1 cellular context compared by ENCODE assay signal in genomic region chr17:45320931-45321461, GRCh38.
TF ChIP-seq lines count a peak whose summit lies in the region.

No MANE protein-coding gene starts in this region.

TF ChIP-seq in K562, 482 proteins besides CTCF, POLR2A, EP300 and RAD21 (continued from another document):
- peak; percentile 98 for TF ChIP-seq ATF3 (IDR thresholded peaks at IDR 0.05)
- TF ChIP-seq ATF3 (CRISPR knock-in tag; conservative IDR thresholded peaks at IDR 0.05) = peak; percentile 78; the same call in 1 of the 2 replicates
- TF ChIP-seq NCOA1 (IDR thresholded peaks at IDR 0.05; ENCODE audit: low read depth) = no peak
- peak; percentile 93 for TF ChIP-seq MAFG (tag; conservative IDR thresholded peaks at IDR 0.05)
- TF ChIP-seq NFRKB (IDR thresholded peaks at IDR 0.05; ENCODE audit: low read depth) = no peak
- TF ChIP-seq TEAD4 (IDR thresholded peaks at IDR 0.05; ENCODE audit: low read length) = peak; percentile 69
- TF ChIP-seq TEAD4 (CRISPR knock-in tag; IDR thresholded peaks at IDR 0.05; ENCODE audit: borderline replicate concordance) = no peak
- peak; percentile 74 for TF ChIP-seq CBFA2T3 (IDR thresholded peaks at IDR 0.05)
- no peak for TF ChIP-seq THAP12 (CRISPR knock-in tag; IDR thresholded peaks at IDR 0.05)
- no peak for TF ChIP-seq DMBX1 (CRISPR knock-in tag; IDR thresholded peaks at IDR 0.05; ENCODE audit: borderline replicate concordance)
- TF ChIP-seq SMARCE1 (IDR thresholded peaks at IDR 0.05) = peak; percentile 96
- TF ChIP-seq NFE2 (IDR thresholded peaks at IDR 0.05; ENCODE audit: low read depth) = peak; percentile 79
- no peak for TF ChIP-seq CBX1 (IDR thresholded peaks at IDR 0.05; ENCODE audit: low read depth)
- no peak for TF ChIP-seq ZNF586 (CRISPR knock-in tag; conservative IDR thresholded peaks at IDR 0.05)
- peak; percentile 84; the same call in 1 of the 2 replicates for TF ChIP-seq CTBP1 (IDR thresholded peaks at IDR 0.05; ENCODE audit: borderline replicate concordance)
- TF ChIP-seq, protein P1, sequence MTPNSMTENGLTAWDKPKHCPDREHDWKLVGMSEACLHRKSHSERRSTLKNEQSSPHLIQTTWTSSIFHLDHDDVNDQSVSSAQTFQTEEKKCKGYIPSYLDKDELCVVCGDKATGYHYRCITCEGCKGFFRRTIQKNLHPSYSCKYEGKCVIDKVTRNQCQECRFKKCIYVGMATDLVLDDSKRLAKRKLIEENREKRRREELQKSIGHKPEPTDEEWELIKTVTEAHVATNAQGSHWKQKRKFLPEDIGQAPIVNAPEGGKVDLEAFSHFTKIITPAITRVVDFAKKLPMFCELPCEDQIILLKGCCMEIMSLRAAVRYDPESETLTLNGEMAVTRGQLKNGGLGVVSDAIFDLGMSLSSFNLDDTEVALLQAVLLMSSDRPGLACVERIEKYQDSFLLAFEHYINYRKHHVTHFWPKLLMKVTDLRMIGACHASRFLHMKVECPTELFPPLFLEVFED (CRISPR knock-in tag; conservative IDR thresholded peaks at IDR 0.05) = no peak
- TF ChIP-seq PCBP2 (IDR thresholded peaks at IDR 0.05; ENCODE audit: low read depth, low read length, poor library complexity, severe bottlenecking) = no peak
- no peak for TF ChIP-seq HDAC6 (IDR thresholded peaks at IDR 0.05; ENCODE audit: low read depth, low read length)
- TF ChIP-seq JUND (IDR thresholded peaks at IDR 0.05; ENCODE audit: borderline replicate concordance, low read depth, low read length) = peak; percentile 98
- TF ChIP-seq JUND (tag; IDR thresholded peaks at IDR 0.05; ENCODE audit: borderline replicate concordance, low read depth, low read length) = peak; percentile 98
- TF ChIP-seq, protein P2, sequence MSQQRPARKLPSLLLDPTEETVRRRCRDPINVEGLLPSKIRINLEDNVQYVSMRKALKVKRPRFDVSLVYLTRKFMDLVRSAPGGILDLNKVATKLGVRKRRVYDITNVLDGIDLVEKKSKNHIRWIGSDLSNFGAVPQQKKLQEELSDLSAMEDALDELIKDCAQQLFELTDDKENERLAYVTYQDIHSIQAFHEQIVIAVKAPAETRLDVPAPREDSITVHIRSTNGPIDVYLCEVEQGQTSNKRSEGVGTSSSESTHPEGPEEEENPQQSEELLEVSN (IDR thresholded peaks at IDR 0.05; ENCODE audit: borderline replicate concordance in 1 of 2, extremely low read depth in 1 of 2, insufficient read depth in 1 of 2, insufficient read length in 1 of 2, low read depth in 1 of 2, low read length in 1 of 2, poor library complexity in 1 of 2, severe bottlenecking in 1 of 2) = no peak
- peak; percentile 47 for TF ChIP-seq CBFA2T2 (conservative IDR thresholded peaks at IDR 0.05)
- TF ChIP-seq KLF16 (IDR thresholded peaks at IDR 0.05) = no peak
- peak; percentile 93 for TF ChIP-seq JUN (IDR thresholded peaks at IDR 0.05; ENCODE audit: borderline replicate concordance, low read depth, low read length)
- peak; percentile 47; the same call in 1 of the 2 replicates for TF ChIP-seq JUN (CRISPR knock-in tag; IDR thresholded peaks at IDR 0.05; ENCODE audit: borderline replicate concordance)
- TF ChIP-seq RCOR1 (IDR thresholded peaks at IDR 0.05; ENCODE audit: borderline replicate concordance in 1 of 2, low read depth in 2 of 2, low read length in 2 of 2) = peak in 1 of 2 experiments; percentile 86; a peak in 2 of 4 replicates
- no peak for TF ChIP-seq HMG20A (CRISPR knock-in tag; conservative IDR thresholded peaks at IDR 0.05)
- TF ChIP-seq MXD1 (CRISPR knock-in tag; IDR thresholded peaks at IDR 0.05; ENCODE audit: borderline replicate concordance, poor library complexity, severe bottlenecking) = no peak
- peak; percentile 83; the same call in 1 of the 2 replicates for TF ChIP-seq GATAD2A (IDR thresholded peaks at IDR 0.05)
- TF ChIP-seq GATA2 (CRISPR knock-in tag; IDR thresholded peaks at IDR 0.05) = peak; percentile 68; the same call in 1 of the 2 replicates
- peak; percentile 91 for TF ChIP-seq SMARCA4 (IDR thresholded peaks at IDR 0.05)
